ENCODE assay signal across 16 cellular contexts in genomic region chr9:4573176-4573575, GRCh38.
A peak's percentile ranks its signal among the peaks of the same experiment; 100 is the strongest.
DNase-seq lines count a peak whose midpoint lies in the region; ATAC-seq and TF ChIP-seq lines count a peak whose summit lies in the region.
"Had no signal": no experiment of that assay in that cellular context is flagged by ENCODE, and none has a peak within 500 bp of the region (broad histone marks: within the 10 kb centered on the region; RNA-seq: fewer than 3 reads in every experiment).

No MANE protein-coding gene starts in this region.

- no peaks in the 10 kb centered on the region for H3K27me3 ChIP-seq in CD4-positive, alpha-beta T cell (ENCODE audit: control insufficient read depth, insufficient read depth, low read length)
- H3K27me3 ChIP-seq in breast epithelium, result no peaks in the 10 kb centered on the region

- H3K9me3 Mint-ChIP-seq in CD4-positive, alpha-beta T cell, result no peaks in the 10 kb centered on the region
- no peaks in the 10 kb centered on the region for H3K9me3 Mint-ChIP-seq in stimulated activated effector memory CD8-positive, alpha-beta T cell treated with anti-CD3 and anti-CD28 coated beads, Interleukin-12 subunit alpha, Interleukin-12 subunit beta, amount 100 ng/mL, for 72 hours

- peak overlapping the region; percentile 28 for H3K27ac Mint-ChIP-seq in CD4-positive, alpha-beta T cell
- H3K27ac Mint-ChIP-seq in stimulated activated effector memory CD8-positive, alpha-beta T cell treated with anti-CD3 and anti-CD28 coated beads, Interleukin-12 subunit alpha, Interleukin-12 subunit beta, amount 100 ng/mL, for 72 hours, result no peak overlapping the region

- DNase-seq in CD4-positive, alpha-beta T cell, result no peak
- no peak for DNase-seq in stimulated activated effector memory CD8-positive, alpha-beta T cell treated with anti-CD3 and anti-CD28 coated beads, Interleukin-12 subunit alpha, Interleukin-12 subunit beta, amount 100 ng/mL, for 72 hours (ENCODE audit: low spot score in 2 of 2)
- DNase-seq in LoVo (ENCODE audit: low spot score) (no peak), HCEC 1CT (no peak), breast epithelium (ENCODE audit: low spot score in 2 of 2) (no peak)
- DNase-seq: ACHN, KG1, NCI-H2081 treated with DMSO at 0.1 percent for 48 hours, NCI-H510A, SIG-M5, SK-N-SH had no signal

- CTCF ChIA-PET in CD4-positive, alpha-beta T cell (lab: Charles Lee), result no interaction called here
- CTCF ChIA-PET in HEK293 (lab: Yijun Ruan, JAX), result interaction anchor here (0.7 to 1.4 kb wide), 4 partner anchors 31 to 1131 kb away, joined by 3 to 4 read pairs (median 3); no protein-coding TSS in a partner anchor

- intact Hi-C loops in CD4-positive, alpha-beta T cell (cut with DNase I, micrococcal nuclease), result loop anchor here in 1 of 2 experiments (5.0 to 10.0 kb wide), 2 partner anchors 52 to 71 kb away; no protein-coding TSS in a partner anchor
- intact Hi-C loops in breast epithelium (cut with DNase I; ENCODE audit: low total_unique reads), result no loop called here

- no peak overlapping the region for H3K4me3 Mint-ChIP-seq in CD4-positive, alpha-beta T cell
- peak overlapping the region; percentile 21 for H3K4me3 Mint-ChIP-seq in stimulated activated effector memory CD8-positive, alpha-beta T cell treated with anti-CD3 and anti-CD28 coated beads, Interleukin-12 subunit alpha, Interleukin-12 subunit beta, amount 100 ng/mL, for 72 hours

- H3K36me3 Mint-ChIP-seq in CD4-positive, alpha-beta T cell (ENCODE audit: low read depth), result no peaks in the 10 kb centered on the region
- H3K36me3 Mint-ChIP-seq in stimulated activated effector memory CD8-positive, alpha-beta T cell treated with anti-CD3 and anti-CD28 coated beads, Interleukin-12 subunit alpha, Interleukin-12 subunit beta, amount 100 ng/mL, for 72 hours, result no peaks in the 10 kb centered on the region

- no peak overlapping the region for H3K4me3 ChIP-seq in HEK293 (ENCODE audit: low read depth, low read length)
- H3K4me3 ChIP-seq in breast epithelium, result no peak overlapping the region
- H3K4me3 ChIP-seq: BLaER1, GM12878 had no signal

- no peak for TF ChIP-seq POLR2A in breast epithelium (IDR thresholded peaks at IDR 0.05)

- ATAC-seq in CD4-positive, alpha-beta T cell (ENCODE audit: poor library complexity), result no peak
- ATAC-seq in stimulated activated effector memory CD8-positive, alpha-beta T cell treated with anti-CD3 and anti-CD28 coated beads, Interleukin-12 subunit alpha, Interleukin-12 subunit beta, amount 100 ng/mL, for 72 hours, result no peak
- ATAC-seq: GM12878, Panc1 had no signal

- POLR2A ChIA-PET in CD4-positive, alpha-beta T cell (lab: Charles Lee), result interaction anchor here (1.1 to 2.7 kb wide), 2 partner anchors 10 to 23 kb away, joined by 3 to 7 read pairs; no protein-coding TSS in a partner anchor
- POLR2A ChIA-PET in HEK293 (lab: Yijun Ruan, JAX), result no interaction called here

- H3K27me3 Mint-ChIP-seq in CD4-positive, alpha-beta T cell, result no peaks in the 10 kb centered on the region

- TF ChIP-seq CTCF in CD4-positive, alpha-beta T cell (IDR thresholded peaks at IDR 0.05), result no peak
- TF ChIP-seq CTCF in HEK293 (tag by site-specific recombination; IDR thresholded peaks at IDR 0.05) (no peak), breast epithelium (IDR thresholded peaks at IDR 0.05) (no peak)

- H3K27ac ChIP-seq in CD4-positive, alpha-beta T cell (ENCODE audit: low read depth, low read length), result no peak overlapping the region
- H3K27ac ChIP-seq in HEK293 (ENCODE audit: extremely low read depth, low read depth, low read length) (no peak overlapping the region), cingulate gyrus (ENCODE audit: low read depth, low read length) (peak overlapping the region; percentile 42), breast epithelium (no peak overlapping the region)
- H3K27ac ChIP-seq: BLaER1 had no signal

- H3K4me1 ChIP-seq in HEK293 (ENCODE audit: control insufficient read depth, insufficient read depth, low read length) (peaks cover 5% of the 10 kb centered on the region; the same call in 1 of the 2 replicates), breast epithelium (no peaks in the 10 kb centered on the region)
- H3K4me1 ChIP-seq: BLaER1 had no signal

- no peaks in the 10 kb centered on the region for H3K9me3 ChIP-seq in CD4-positive, alpha-beta T cell (ENCODE audit: control insufficient read depth, low read length)
- H3K9me3 ChIP-seq in HEK293 (ENCODE audit: control insufficient read depth, insufficient read depth, low read depth, low read length) (no peaks in the 10 kb centered on the region), breast epithelium (no peaks in the 10 kb centered on the region)
- H3K9me3 ChIP-seq: BLaER1, SK-N-SH had no signal

- H3K36me3 ChIP-seq in HEK293 (ENCODE audit: control insufficient read depth in 2 of 2, insufficient read depth in 1 of 2, low read length in 2 of 2) (peaks cover 0 to 10% of the 10 kb centered on the region in 2 experiments; a peak in 1 of 3 replicates), breast epithelium (no peaks in the 10 kb centered on the region)
- H3K36me3 ChIP-seq: BLaER1 had no signal

- H3K4me1 Mint-ChIP-seq in CD4-positive, alpha-beta T cell (ENCODE audit: low read depth), result peaks cover 27% of the 10 kb centered on the region
- peaks cover 25% of the 10 kb centered on the region for H3K4me1 Mint-ChIP-seq in stimulated activated effector memory CD8-positive, alpha-beta T cell treated with anti-CD3 and anti-CD28 coated beads, Interleukin-12 subunit alpha, Interleukin-12 subunit beta, amount 100 ng/mL, for 72 hours

TF ChIP-seq in HEK293, 187 proteins besides CTCF, POLR2A, EP300 and RAD21 (continues in another document):
- TF ChIP-seq ZSCAN18 (tag by site-specific recombination; IDR thresholded peaks at IDR 0.05) (no peak), ZNF658 (tag by site-specific recombination; IDR thresholded peaks at IDR 0.05) (no peak), ZFP41 (tag by site-specific recombination; IDR thresholded peaks at IDR 0.05; ENCODE audit: borderline replicate concordance) (no peak), OSR2 (tag by site-specific recombination; IDR thresholded peaks at IDR 0.05) (peak; percentile 39; the same call in 1 of the 2 replicates), FEZF1 (tag by site-specific recombination; IDR thresholded peaks at IDR 0.05) (peak; percentile 61), PRDM1 (tag by site-specific recombination; IDR thresholded peaks at IDR 0.05) (no peak), GLIS1 (tag by site-specific recombination; IDR thresholded peaks at IDR 0.05) (peak; percentile 39), ZNF350 (tag by site-specific recombination; IDR thresholded peaks at IDR 0.05) (no peak), PRDM6 (tag by site-specific recombination; IDR thresholded peaks at IDR 0.05) (peak; percentile 71), AEBP2 (tag by site-specific recombination; IDR thresholded peaks at IDR 0.05; ENCODE audit: borderline replicate concordance) (no peak)
